Comparison of ENCODE assay signal across 18 cellular contexts in genomic region chr1:150895618-150896017, GRCh38. TPM values are rescaled to one million over a fixed set of nuclear protein-coding genes. Genes with fewer than 3 reads are reported as not detected.
A peak's percentile ranks its signal among the peaks of the same experiment; 100 is the strongest.
DNase-seq lines count a peak whose midpoint lies in the region; TF ChIP-seq lines count a peak whose summit lies in the region.
"Had no signal": no experiment of that assay in that cellular context is flagged by ENCODE, and none has a peak within 500 bp of the region (broad histone marks: within the 10 kb centered on the region; RNA-seq: fewer than 3 reads in every experiment).

No MANE protein-coding gene starts in this region.

- H3K27me3 Mint-ChIP-seq in HFFc6 (ENCODE audit: insufficient read depth), result peaks cover 22% of the 10 kb centered on the region

- no peak for TF ChIP-seq EP300 in sigmoid colon (IDR thresholded peaks at IDR 0.05)

- no peaks in the 10 kb centered on the region for H4K20me1 ChIP-seq in MM.1S (ENCODE audit: insufficient read depth, low read length)

- peaks cover 8% of the 10 kb centered on the region for H3K4me1 Mint-ChIP-seq in HFFc6 (ENCODE audit: low read depth)
- H3K4me1 Mint-ChIP-seq: neural crest cell had no signal

- H3K9me3 ChIP-seq in sigmoid colon (no peaks in the 10 kb centered on the region), MM.1S (replicated peaks; ENCODE audit: insufficient read depth, low read length) (no peaks in the 10 kb centered on the region)
- H3K9me3 ChIP-seq: esophagus muscularis mucosa had no signal

- H3K27ac Mint-ChIP-seq in HFFc6, result no peak overlapping the region
- H3K27ac Mint-ChIP-seq: activated T-helper 2 cell treated with anti-CD3 and anti-CD28 coated beads, Interferon-gamma antibody, Interleukin-2, Interleukin-4, amounts not matched to agents 10 μg/mL and 5 μg/mL and 100 μg/mL, durations not matched to agents 14 hours and 24 hours and 36 hours; immature natural killer cell had no signal

- WGBS in sigmoid colon, 2 donors, result 87 to 95% methylated on average over 4 of the region's 4 CpGs

- TF ChIP-seq POLR2A in sigmoid colon (IDR thresholded peaks at IDR 0.05), result no peak

- H3F3A ChIP-seq in MM.1S (ENCODE audit: insufficient read depth, low read length), result peaks cover 3% of the 10 kb centered on the region; the same call in 1 of the 2 replicates

- H3K4me3 ChIP-seq in sigmoid colon, result no peak overlapping the region
- no peak overlapping the region for H3K4me3 ChIP-seq in MM.1S (ENCODE audit: low read length)
- H3K4me3 ChIP-seq: esophagus muscularis mucosa had no signal

- H3K4me1 ChIP-seq in sigmoid colon (no peaks in the 10 kb centered on the region), MM.1S (ENCODE audit: low read length) (peaks cover 19% of the 10 kb centered on the region)
- H3K4me1 ChIP-seq: esophagus muscularis mucosa had no signal

- no peak overlapping the region for H3K9ac ChIP-seq in MM.1S (ENCODE audit: low read length)

- H3K27me3 ChIP-seq in sigmoid colon (no peaks in the 10 kb centered on the region), MM.1S (replicated peaks; ENCODE audit: insufficient read depth, low read length) (no peaks in the 10 kb centered on the region)
- H3K27me3 ChIP-seq: esophagus muscularis mucosa had no signal

- TF ChIP-seq CTCF in HFFc6 (IDR thresholded peaks at IDR 0.05) (no peak), sigmoid colon (IDR thresholded peaks at IDR 0.05) (no peak), MM.1S (IDR thresholded peaks at IDR 0.05; ENCODE audit: low read length) (no peak), GM13977 (IDR thresholded peaks at IDR 0.05; ENCODE audit: extremely low read depth, insufficient read depth, missing control alignments) (no peak)

- in situ Hi-C loops in GM13977 (cut with MboI; ENCODE audit: low pct_unique_long_range_greater_than_20kb, low sequenced_read_pairs, unreplicated experiment), result no loop called here

- H3K4me3 Mint-ChIP-seq in HFFc6, result no peak overlapping the region
- H3K4me3 Mint-ChIP-seq: CD4-positive, alpha-beta memory T cell; immature natural killer cell; neural crest cell had no signal

- H3K36me3 ChIP-seq in sigmoid colon, result no peaks in the 10 kb centered on the region
- H3K36me3 ChIP-seq in MM.1S (replicated peaks; ENCODE audit: insufficient read depth, low read length), result no peaks in the 10 kb centered on the region
- H3K36me3 ChIP-seq: esophagus muscularis mucosa had no signal

- no peaks in the 10 kb centered on the region; the same call in 1 of the 2 replicates for H3K36me3 Mint-ChIP-seq in HFFc6 (ENCODE audit: low read depth)
- H3K36me3 Mint-ChIP-seq: CD4-positive, alpha-beta memory T cell; immature natural killer cell had no signal

- no peaks in the 10 kb centered on the region for H3K79me2 ChIP-seq in MM.1S (ENCODE audit: low read length)

- no peak overlapping the region for H3K4me2 ChIP-seq in MM.1S (ENCODE audit: low read depth, low read length)

- no peak overlapping the region for H2AFZ ChIP-seq in MM.1S (ENCODE audit: low read length)

- peak; percentile 67 for DNase-seq in AG20443 (ENCODE audit: low spot score)
- DNase-seq in HFFc6, result peak; percentile 44
- DNase-seq in SHP77 treated with DMSO at 0.1 percent for 48 hours (lab: John Stamatoyannopoulos, UW), result peak; percentile 54
- peak; percentile 49 for DNase-seq in kidney glomerular epithelial cell (lab: John Stamatoyannopoulos, UW)
- DNase-seq in sigmoid colon, result no peak
- DNase-seq in dedifferentiated amniotic fluid mesenchymal stem cell (ENCODE audit: extremely low spot score), result no peak
- DNase-seq in MM.1S, result no peak
- DNase-seq in GM13977 (ENCODE audit: low spot score), result no peak
- DNase-seq: activated CD4-positive, alpha-beta T cell treated with anti-CD3 and anti-CD28 coated beads for 4 hours; CD4-positive, alpha-beta memory T cell; central memory CD4-positive, alpha-beta T cell; immature natural killer cell; Kasumi-1; NCI-H510A; stimulated activated CD4-positive, alpha-beta T cell treated with anti-CD3 and anti-CD28 coated beads, Interleukin-15, amount 100 ng/mL, for 24 hours had no signal

- H3K27ac ChIP-seq in sigmoid colon (no peak overlapping the region), MM.1S (ENCODE audit: low read length) (no peak overlapping the region)
- H3K27ac ChIP-seq: esophagus muscularis mucosa had no signal

- H3K9me3 Mint-ChIP-seq in HFFc6, result no peaks in the 10 kb centered on the region
- H3K9me3 Mint-ChIP-seq: activated T-helper 2 cell treated with anti-CD3 and anti-CD28 coated beads, Interferon-gamma antibody, Interleukin-2, Interleukin-4, amounts not matched to agents 10 μg/mL and 5 μg/mL and 100 μg/mL, durations not matched to agents 14 hours and 24 hours and 36 hours; CD4-positive, alpha-beta memory T cell; immature natural killer cell; neural crest cell had no signal

- H3K9me2 ChIP-seq in MM.1S (replicated peaks; ENCODE audit: insufficient read depth, low read length), result no peaks in the 10 kb centered on the region

- intact Hi-C loops in sigmoid colon (cut with DNase I), result no loop called here

RNA-seq across cellular contexts. Expression of gene CTXND2, which starts 8.7 kb away (rescaled TPM):
- not detected for total RNA-seq in HFFc6 (2021; fragmentation: NEBNext Ultra II Directional; extraction: Animal tissue kit (Norgen Biotek cat#: 25700))
- total RNA-seq in sigmoid colon, result not detected
- polyA plus RNA-seq in sigmoid colon, result not detected
- total RNA-seq: activated T-helper 2 cell treated with anti-CD3 and anti-CD28 coated beads, Interferon-gamma antibody, Interleukin-2, Interleukin-4, amounts not matched to agents 10 μg/mL and 5 μg/mL and 100 μg/mL, durations not matched to agents 14 hours and 24 hours and 36 hours; CD4-positive, alpha-beta memory T cell; esophagus muscularis mucosa; neural crest cell had no signal
- polyA plus RNA-seq: CD4-positive, alpha-beta memory T cell; immature natural killer cell had no signal

RNA-seq across cellular contexts. Expression of gene ARNT, which starts 19.2 kb away (rescaled TPM):
- 10 to 100 TPM; 21.7 to 28.0 (median 25.2) TPM for total RNA-seq in HFFc6 (2021; fragmentation: NEBNext Ultra II Directional; extraction: Animal tissue kit (Norgen Biotek cat#: 25700))
- total RNA-seq in sigmoid colon, result 10 to 100 TPM; 39.9 to 64.8 (median 56.6) TPM
- polyA plus RNA-seq in sigmoid colon, result 10 to 100 TPM; 19.1 to 22.8 (median 21.5) TPM

RNA-seq across cellular contexts. Expression of gene SETDB1, which starts 30.5 kb away (rescaled TPM):
- total RNA-seq in HFFc6 (2021; fragmentation: NEBNext Ultra II Directional; extraction: Animal tissue kit (Norgen Biotek cat#: 25700)), result 10 to 100 TPM; 21.0 to 25.7 (median 23.4) TPM
- 10 to 100 TPM; 23.9 to 36.0 (median 30.3) TPM for total RNA-seq in sigmoid colon
- 10 to 100 TPM in 1 of 3 donors, 1 to 10 TPM in 2; 5.5 to 24.5 (median 9.0) TPM for polyA plus RNA-seq in sigmoid colon

Comparison
In these comparisons a context has a peak if more than half of its experiments do, and no peak if none do; other contexts are left out.
1. DNase-seq: peak in AG20443 (single experiment), HFFc6 (single experiment), SHP77 treated with DMSO at 0.1 percent for 48 hours (single experiment) and kidney glomerular epithelial cell (single experiment); none in sigmoid colon (single experiment), dedifferentiated amniotic fluid mesenchymal stem cell (single experiment), MM.1S (single experiment) and GM13977 (single experiment).